ENCODE assay signal across 18 cellular contexts in genomic region chr11:117792241-117792640, GRCh38. TPM values are rescaled to one million over a fixed set of nuclear protein-coding genes. Genes with fewer than 3 reads are reported as not detected.
DNase-seq lines count a peak whose midpoint lies in the region; ATAC-seq and TF ChIP-seq lines count a peak whose summit lies in the region.
"Had no signal": no experiment of that assay in that cellular context is flagged by ENCODE, and none has a peak within 500 bp of the region (broad histone marks: within the 10 kb centered on the region; RNA-seq: fewer than 3 reads in every experiment).

No MANE protein-coding gene starts in this region.

- intact Hi-C loops in lower lobe of right lung (cut with DNase I), result no loop called here
- intact Hi-C loops in CD4-positive, alpha-beta memory T cell (cut with micrococcal nuclease), result no loop called here

- POLR2A ChIA-PET in CD4-positive, alpha-beta memory T cell (lab: Charles Lee; ENCODE audit: partially characterized antibody), result no interaction called here

- no peak for TF ChIP-seq CTCF in lower lobe of right lung (IDR thresholded peaks at IDR 0.05)

- CTCF ChIA-PET in CD4-positive, alpha-beta memory T cell (lab: Charles Lee; ENCODE audit: partially characterized antibody), result interaction anchor here (1.3 to 1.5 kb wide), 2 partner anchors 16 to 25 kb away, joined by 4 read pairs; no protein-coding TSS in a partner anchor

- H3K27ac Mint-ChIP-seq in CD4-positive, alpha-beta memory T cell, result no peak overlapping the region
- H3K27ac Mint-ChIP-seq: CD4-positive, CD25-positive, alpha-beta regulatory T cell; T-helper 2 cell treated with Interferon-gamma antibody and Interleukin-4, amounts not matched to agents 5 μg/mL and 100 μg/mL, for 36 hours had no signal

- no peaks in the 10 kb centered on the region for H3K9me3 Mint-ChIP-seq in CD4-positive, alpha-beta memory T cell
- H3K9me3 Mint-ChIP-seq: T-helper 2 cell treated with Interferon-gamma antibody and Interleukin-4, amounts not matched to agents 5 μg/mL and 100 μg/mL, for 36 hours had no signal

- H3K4me1 ChIP-seq in lower lobe of right lung, result peaks cover 17% of the 10 kb centered on the region
- peaks cover 18% of the 10 kb centered on the region for H3K4me1 ChIP-seq in CD4-positive, alpha-beta memory T cell (ENCODE audit: insufficient read depth, low read length)
- H3K4me1 ChIP-seq: HAP-1 had no signal

- H3K27ac ChIP-seq in lower lobe of right lung, result no peak overlapping the region
- no peak overlapping the region for H3K27ac ChIP-seq in CD4-positive, alpha-beta memory T cell (ENCODE audit: low read depth, low read length)

- H3K4me3 Mint-ChIP-seq in CD4-positive, alpha-beta memory T cell, result no peak overlapping the region
- H3K4me3 Mint-ChIP-seq: CD4-positive, CD25-positive, alpha-beta regulatory T cell; T-helper 2 cell treated with Interferon-gamma antibody and Interleukin-4, amounts not matched to agents 5 μg/mL and 100 μg/mL, for 36 hours had no signal

- H3K36me3 Mint-ChIP-seq in CD4-positive, alpha-beta memory T cell, result no peaks in the 10 kb centered on the region

- H3K27me3 Mint-ChIP-seq in CD4-positive, alpha-beta memory T cell, result peaks cover 39 to 52% of the 10 kb centered on the region in 2 donors

- no peaks in the 10 kb centered on the region for H3K36me3 ChIP-seq in lower lobe of right lung
- H3K36me3 ChIP-seq in CD4-positive, alpha-beta memory T cell (ENCODE audit: insufficient read depth, low read length), result no peaks in the 10 kb centered on the region
- H3K36me3 ChIP-seq: HAP-1 had no signal

- ATAC-seq in lower lobe of right lung, result peak; percentile 84 to 86
- ATAC-seq in HG02981 (IDR thresholded peaks at IDR 0.05; ENCODE audit: unreplicated experiment), result no peak

- peak; percentile 96 for DNase-seq in DMS79 (lab: John Stamatoyannopoulos, UW)
- DNase-seq in NCI-H187 (lab: John Stamatoyannopoulos, UW), result peak; percentile 91 to 93
- DNase-seq in NCI-H2227 treated with DMSO at 0.1 percent for 48 hours (lab: John Stamatoyannopoulos, UW), result peak; percentile 42
- peak; percentile 71 for DNase-seq in lower lobe of right lung
- no peak for DNase-seq in CD4-positive, alpha-beta memory T cell
- DNase-seq in stimulated activated CD4-positive, alpha-beta T cell treated with anti-CD3 and anti-CD28 coated beads, Interleukin-4, amount 100 ng/mL, for 4 hours, result no peak
- DNase-seq in activated CD4-positive, alpha-beta T cell treated with anti-CD3 and anti-CD28 coated beads for 1 hour, result no peak
- DNase-seq: ACHN; CD4-positive, CD25-positive, alpha-beta regulatory T cell; MV-4-11; NCI-H1930; NK-92 treated with Interleukin-12 subunit alpha and Interleukin-12 subunit beta, amount 100 ng/mL, for 24 hours; OCI-M1; SW 1271 had no signal

- H3K4me3 ChIP-seq in lower lobe of right lung, result no peak overlapping the region
- H3K4me3 ChIP-seq in CD4-positive, alpha-beta memory T cell (ENCODE audit: low read length in 2 of 2), result no peak overlapping the region
- H3K4me3 ChIP-seq: HAP-1 had no signal

- peaks cover 39% of the 10 kb centered on the region for H3K27me3 ChIP-seq in lower lobe of right lung (ENCODE audit: low read depth)
- H3K27me3 ChIP-seq in CD4-positive, alpha-beta memory T cell (ENCODE audit: insufficient read depth, low read length), result peaks cover 33% of the 10 kb centered on the region

- H3K9me3 ChIP-seq in lower lobe of right lung, result no peaks in the 10 kb centered on the region
- H3K9me3 ChIP-seq in CD4-positive, alpha-beta memory T cell (ENCODE audit: control insufficient read depth in 1 of 2, low read length in 2 of 2), result no peaks in the 10 kb centered on the region
- H3K9me3 ChIP-seq: HAP-1 had no signal

- H3K4me1 Mint-ChIP-seq in CD4-positive, alpha-beta memory T cell, result peaks cover 0 to 15% (median 8%) of the 10 kb centered on the region in 4 donors

RNA-seq across cellular contexts. Expression of gene DSCAML1, which starts 4.8 kb away (rescaled TPM):
- total RNA-seq in lower lobe of right lung, result 0.95 TPM
- total RNA-seq in CD4-positive, alpha-beta memory T cell, result 1 to 10 TPM in 1 of 2 experiments, under 1 TPM in 1; 1.00 to 1.0 TPM
- not detected for polyA plus RNA-seq in CD4-positive, alpha-beta memory T cell
- total RNA-seq: NCI-H460 had no signal

RNA-seq across cellular contexts. Expression of gene FXYD2, which starts 32.3 kb away (rescaled TPM):
- total RNA-seq in lower lobe of right lung, result 2.8 TPM
- total RNA-seq in CD4-positive, alpha-beta memory T cell, result 10 to 100 TPM in 1 of 2 experiments, 1 to 10 TPM in 1; 9.3 to 10.5 TPM
- polyA plus RNA-seq in CD4-positive, alpha-beta memory T cell, result 1 to 10 TPM; 3.5 to 7.1 TPM
- total RNA-seq: NCI-H460 had no signal

Comparison
In these comparisons a context has a peak if more than half of its experiments do, and no peak if none do; other contexts are left out.
1. DNase-seq: peak in DMS79 (single experiment), NCI-H187 (2 of 2), NCI-H2227 treated with DMSO at 0.1 percent for 48 hours (single experiment) and lower lobe of right lung (single experiment); none in CD4-positive, alpha-beta memory T cell (0 of 5), stimulated activated CD4-positive, alpha-beta T cell treated with anti-CD3 and anti-CD28 coated beads, Interleukin-4, amount 100 ng/mL, for 4 hours (0 of 2) and activated CD4-positive, alpha-beta T cell treated with anti-CD3 and anti-CD28 coated beads for 1 hour (single experiment).